8 cellular contexts compared by ENCODE assay signal in the genomic region with DNA sequence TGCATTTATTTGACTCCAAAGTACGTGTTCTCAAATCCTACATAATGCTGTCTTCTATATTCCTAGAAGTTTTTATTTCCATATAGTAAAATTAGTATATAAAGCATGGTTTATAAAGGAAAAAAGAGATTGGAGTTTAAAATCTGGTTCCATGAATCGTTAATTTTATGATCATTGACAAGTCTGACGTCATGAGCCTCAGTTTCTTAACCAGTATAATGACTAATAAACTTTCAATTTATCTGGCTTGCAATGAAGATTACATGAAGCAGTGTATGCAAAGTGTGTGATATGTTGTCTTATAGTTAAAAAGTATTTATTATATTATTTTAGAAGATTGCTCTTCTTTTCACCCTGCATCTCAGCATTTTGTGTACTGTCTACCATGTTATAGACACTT.
"Had no signal": no experiment of that assay in that cellular context is flagged by ENCODE, and none has a peak within 500 bp of the region (broad histone marks: within the 10 kb centered on the region; RNA-seq: fewer than 3 reads in every experiment).

No MANE protein-coding gene starts in this region.

- FAIRE-seq: HTR-8/SVneo, K562 had no signal

- H3K4me3 ChIP-seq: K562 had no signal

- ATAC-seq: K562 had no signal

- DNase-seq: IMR-90, KBM-7, KG1 had no signal

- H3K27me3 Mint-ChIP-seq: IgD-negative memory B cell had no signal

- H3K4me1 Mint-ChIP-seq: IgD-negative memory B cell had no signal

- H3K27ac ChIP-seq: HL-60, KMS-11 had no signal

- H3K4me2 ChIP-seq: KMS-11 had no signal

- H3K9ac ChIP-seq: KMS-11 had no signal

- H3K4me3 Mint-ChIP-seq: IgD-negative memory B cell had no signal

- H3K27ac Mint-ChIP-seq: IgD-negative memory B cell had no signal
